In the genomic region with DNA sequence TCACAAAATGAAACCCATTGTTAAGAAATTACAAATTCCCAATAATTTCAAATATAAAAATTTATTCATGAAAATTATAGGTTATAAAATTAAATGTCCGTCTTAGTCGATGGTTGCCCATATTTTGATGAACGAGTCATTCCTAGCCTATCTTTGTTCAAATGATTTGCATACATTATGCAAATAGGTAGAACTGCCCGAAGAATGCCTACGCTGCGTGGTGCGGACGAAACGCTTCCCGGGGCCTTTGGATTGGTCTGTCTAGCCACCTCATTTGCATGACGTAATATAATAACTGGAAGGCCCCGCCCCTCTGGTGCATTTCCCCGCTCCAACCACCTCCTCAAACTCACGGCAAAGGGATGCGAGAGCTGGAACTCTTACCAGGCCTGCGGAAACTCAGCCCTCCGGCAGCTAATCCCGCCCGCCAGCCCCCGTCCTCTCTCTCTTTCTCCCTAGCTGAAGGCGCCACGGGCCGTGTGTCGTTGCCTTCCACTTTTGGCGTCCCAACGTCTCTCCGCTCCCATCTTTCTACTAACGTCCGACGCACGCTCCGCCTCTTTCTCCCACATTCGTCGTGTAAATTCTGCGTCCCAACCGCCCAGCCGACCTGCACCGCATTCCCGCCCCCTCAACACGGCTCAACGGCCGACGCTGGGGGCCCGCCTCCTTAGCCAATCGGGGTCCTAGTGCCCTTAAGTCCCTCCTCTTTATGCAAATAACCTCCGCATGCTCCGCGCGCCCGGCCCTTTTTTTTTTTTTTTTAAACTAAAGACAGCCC, we compare ENCODE assay signal across 8 cellular contexts. TPM values are rescaled to one million over a fixed set of nuclear protein-coding genes. Genes with fewer than 3 reads are reported as not detected.
A peak's percentile ranks its signal among the peaks of the same experiment; 100 is the strongest.
DNase-seq lines count a peak whose midpoint lies in the region; ATAC-seq and TF ChIP-seq lines count a peak whose summit lies in the region.

No MANE protein-coding gene starts in this region.

- H3K27ac Mint-ChIP-seq in activated naive CD4-positive, alpha-beta T cell treated with anti-CD3 and anti-CD28 coated beads, Interleukin-2, amount 50 U/mL, for 72 hours, result peak overlapping the region; percentile 95 to 96

- peaks cover 10 to 11% of the 10 kb centered on the region in 2 experiments for H3K4me1 ChIP-seq in SK-N-SH (ENCODE audit: control insufficient read depth in 1 of 2, insufficient read depth in 2 of 2, low read depth in 1 of 2, low read length in 1 of 2)
- peaks cover 24% of the 10 kb centered on the region for H3K4me1 ChIP-seq in suprapubic skin

- no peaks in the 10 kb centered on the region for H3K9me3 Mint-ChIP-seq in activated naive CD4-positive, alpha-beta T cell treated with anti-CD3 and anti-CD28 coated beads, Interleukin-2, amount 50 U/mL, for 72 hours

- H3K79me2 ChIP-seq in SK-N-SH (ENCODE audit: insufficient read depth), result peaks cover 44% of the 10 kb centered on the region

- POLR2A ChIA-PET in GM10248 (lab: Yijun Ruan, JAX), result interaction anchor here (0.6 to 2.1 kb wide), 4 partner anchors 14 to 45 kb away, joined by 3 to 6 read pairs (median 4); partner anchors contain the start of genes BAG6 and TNF
- POLR2A ChIA-PET in SK-N-SH (lab: Yijun Ruan, JAX), result interaction anchor here (0.8 to 4.0 kb wide), 4 partner anchors 9 to 79 kb away, joined by 3 to 18 read pairs (median 5); partner anchors contain the start of genes BAG6 and DDX39B

- TF ChIP-seq POLR2A in suprapubic skin (IDR thresholded peaks at IDR 0.05), result peak; percentile 79 to 92

- TF ChIP-seq CTCF in GM10248 (IDR thresholded peaks at IDR 0.05; ENCODE audit: control extremely low read depth, extremely low read depth, low read depth, missing control alignments) (no peak), SK-N-SH (IDR thresholded peaks at IDR 0.05) (no peak), suprapubic skin (IDR thresholded peaks at IDR 0.05) (no peak)

- H3K4me3 ChIP-seq in SK-N-SH (ENCODE audit: low read depth in 2 of 2, low read length in 1 of 2) (peak overlapping the region; percentile 68 to 75), suprapubic skin (peak overlapping the region; percentile 65)

- H3K9me2 ChIP-seq in SK-N-SH, result no peaks in the 10 kb centered on the region

- no peak for TF ChIP-seq RAD21 in SK-N-SH (IDR thresholded peaks at IDR 0.05; ENCODE audit: low read length)

- 1% methylated on average over 49 of the region's 50 CpGs for WGBS in SK-N-SH (ENCODE audit: low lambda C conversion rate)
- WGBS in suprapubic skin, result under 1% methylated on average over 50 of the region's 50 CpGs

- H3K9me3 ChIP-seq in SK-N-SH (no peaks in the 10 kb centered on the region), suprapubic skin (no peaks in the 10 kb centered on the region)

- H3K4me2 ChIP-seq in SK-N-SH, result peak overlapping the region; percentile 77

- peaks cover 33 to 42% of the 10 kb centered on the region in 2 donors for H3K36me3 Mint-ChIP-seq in activated naive CD4-positive, alpha-beta T cell treated with anti-CD3 and anti-CD28 coated beads, Interleukin-2, amount 50 U/mL, for 72 hours

- H3K27ac ChIP-seq in SK-N-SH (ENCODE audit: low read depth in 2 of 2, low read length in 1 of 2), result peak overlapping the region; percentile 99
- peak overlapping the region; percentile 96 for H3K27ac ChIP-seq in suprapubic skin

- H3K27me3 ChIP-seq in SK-N-SH (ENCODE audit: insufficient read depth), result no peaks in the 10 kb centered on the region
- no peaks in the 10 kb centered on the region for H3K27me3 ChIP-seq in suprapubic skin

- DNase-seq in GM10248 (ENCODE audit: extremely low spot score) (peak; percentile 86), NCI-H1092 (lab: John Stamatoyannopoulos, UW) (peak; percentile 93), SK-N-SH (peak; percentile 96), glomerular endothelial cell (ENCODE audit: extremely low read depth, low read depth, low spot score) (peak; percentile 93), nucleus accumbens (lab: John Stamatoyannopoulos, UW) (peak; percentile 83 to 99 (median 97)), suprapubic skin (ENCODE audit: low spot score in 2 of 2) (peak; percentile 99 to 100)
- peak; percentile 94 to 97 for DNase-seq in activated naive CD4-positive, alpha-beta T cell treated with anti-CD3 and anti-CD28 coated beads, Interleukin-2, amount 50 U/mL, for 72 hours (ENCODE audit: low spot score in 2 of 2)

- ATAC-seq in HG02610 (IDR thresholded peaks at IDR 0.05; ENCODE audit: unreplicated experiment), result peak; percentile 81
- peak; percentile 84 to 87 for ATAC-seq in activated naive CD4-positive, alpha-beta T cell treated with anti-CD3 and anti-CD28 coated beads, Interleukin-2, amount 50 U/mL, for 72 hours

- TF ChIP-seq EP300 in SK-N-SH (IDR thresholded peaks at IDR 0.05; ENCODE audit: borderline replicate concordance in 1 of 2, low read depth in 1 of 2, low read length in 1 of 2), result no peak; a peak in 1 of 4 replicates
- TF ChIP-seq EP300 in suprapubic skin (IDR thresholded peaks at IDR 0.05), result no peak

- H3K36me3 ChIP-seq in SK-N-SH (replicated peaks in 1 of 2; ENCODE audit: control insufficient read depth in 1 of 2, insufficient read depth in 2 of 2, low read length in 1 of 2) (peaks cover 25 to 35% of the 10 kb centered on the region in 2 experiments), suprapubic skin (peaks cover 17% of the 10 kb centered on the region)

- H3K9ac ChIP-seq in SK-N-SH, result peak overlapping the region; percentile 93

- H2AFZ ChIP-seq in SK-N-SH (ENCODE audit: low read depth), result peak overlapping the region; percentile 87

- peaks cover 28% of the 10 kb centered on the region for H4K20me1 ChIP-seq in SK-N-SH (ENCODE audit: insufficient read depth)

- CTCF ChIA-PET in GM10248 (lab: Yijun Ruan, JAX), result no interaction called here
- CTCF ChIA-PET in SK-N-SH (lab: Yijun Ruan, JAX), result interaction anchor here (1.0 kb wide), 2 partner anchors 22 to 73 kb away, joined by 3 to 4 read pairs; partner anchors contain the start of gene ATP6V1G2

- peaks cover 16% of the 10 kb centered on the region for H3F3A ChIP-seq in SK-N-SH (replicated peaks; ENCODE audit: insufficient read depth)

TF ChIP-seq in SK-N-SH, 30 proteins besides CTCF, POLR2A, EP300 and RAD21 (continues in another document):
- TF ChIP-seq RFX5 (IDR thresholded peaks at IDR 0.05; ENCODE audit: low read length) (peak; percentile 87), EZH2phosphoT487 (IDR thresholded peaks at IDR 0.05; ENCODE audit: borderline replicate concordance, low read depth) (no peak), JUND (IDR thresholded peaks at IDR 0.05) (no peak; the same call in 1 of the 2 replicates), CHD2 (IDR thresholded peaks at IDR 0.05; ENCODE audit: low read length, partially characterized antibody) (peak; percentile 26), ELF1 (IDR thresholded peaks at IDR 0.05) (peak; percentile 22), TEAD4 (IDR thresholded peaks at IDR 0.05; ENCODE audit: borderline replicate concordance, insufficient read depth) (0 out of 2 replicates have a peak, but pooled peaks have one; percentile 2), NRF1 (IDR thresholded peaks at IDR 0.05; ENCODE audit: low read depth, low read length) (peak; percentile 47; the same call in 1 of the 2 replicates), POLR2AphosphoS5 (IDR thresholded peaks at IDR 0.05; ENCODE audit: low read depth, low read length) (peak; percentile 79)
- TF ChIP-seq, protein P1, sequence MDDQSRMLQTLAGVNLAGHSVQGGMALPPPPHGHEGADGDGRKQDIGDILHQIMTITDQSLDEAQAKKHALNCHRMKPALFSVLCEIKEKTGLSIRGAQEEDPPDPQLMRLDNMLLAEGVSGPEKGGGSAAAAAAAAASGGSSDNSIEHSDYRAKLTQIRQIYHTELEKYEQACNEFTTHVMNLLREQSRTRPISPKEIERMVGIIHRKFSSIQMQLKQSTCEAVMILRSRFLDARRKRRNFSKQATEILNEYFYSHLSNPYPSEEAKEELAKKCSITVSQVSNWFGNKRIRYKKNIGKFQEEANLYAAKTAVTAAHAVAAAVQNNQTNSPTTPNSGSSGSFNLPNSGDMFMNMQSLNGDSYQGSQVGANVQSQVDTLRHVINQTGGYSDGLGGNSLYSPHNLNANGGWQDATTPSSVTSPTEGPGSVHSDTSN (IDR thresholded peaks at IDR 0.05), result peak; percentile 25; the same call in 1 of the 2 replicates

RNA-seq across cellular contexts. Expression of gene PRRC2A, which starts 0.5 kb away (rescaled TPM):
- 36.1 and 76.1 TPM in 2 replicates for polyA plus RNA-seq in SK-N-SH (2012; rRNA removed)
- polyA plus RNA-seq in SK-N-SH (2012; cell fraction: cytosol; rRNA removed), result 26.6 and 40.3 TPM in 2 replicates
- polyA plus RNA-seq in SK-N-SH (2012; cell fraction: nucleus; rRNA removed), result 206 and 214 TPM in 2 replicates
- total RNA-seq in activated naive CD4-positive, alpha-beta T cell treated with anti-CD3 and anti-CD28 coated beads, Interleukin-2, amount 50 U/mL, for 72 hours, result 100 to 1,000 TPM; 253 to 336 TPM
- total RNA-seq in glomerular endothelial cell, result 125 and 166 TPM in 2 replicates
- total RNA-seq in suprapubic skin, result 100 to 1,000 TPM; 100 to 163 (median 113) TPM

RNA-seq across cellular contexts. Expression of gene AIF1, which starts 5.0 kb away (rescaled TPM):
- polyA plus RNA-seq in SK-N-SH (2012; rRNA removed), result not detected in 2 replicates
- not detected in 2 replicates for polyA plus RNA-seq in SK-N-SH (2012; cell fraction: cytosol; rRNA removed)
- polyA plus RNA-seq in SK-N-SH (2012; cell fraction: nucleus; rRNA removed), result not detected in 2 replicates
- 100 to 1,000 TPM in 1 of 2 donors, 10 to 100 TPM in 1; 43.9 to 117 TPM for total RNA-seq in activated naive CD4-positive, alpha-beta T cell treated with anti-CD3 and anti-CD28 coated beads, Interleukin-2, amount 50 U/mL, for 72 hours
- total RNA-seq in glomerular endothelial cell (not detected in 2 replicates), suprapubic skin (10 to 100 TPM in 1 of 4 donors, 1 to 10 TPM in 3; 2.6 to 16.3 (median 5.8) TPM)

RNA-seq across cellular contexts. Expression of gene NCR3, which starts 27.2 kb away (rescaled TPM):
- polyA plus RNA-seq in SK-N-SH (2012; rRNA removed), result not detected in 2 replicates
- not detected in 2 replicates for polyA plus RNA-seq in SK-N-SH (2012; cell fraction: cytosol; rRNA removed)
- not detected in 2 replicates for polyA plus RNA-seq in SK-N-SH (2012; cell fraction: nucleus; rRNA removed)
- total RNA-seq in activated naive CD4-positive, alpha-beta T cell treated with anti-CD3 and anti-CD28 coated beads, Interleukin-2, amount 50 U/mL, for 72 hours, result 10 to 100 TPM; 12.7 to 17.2 TPM
- total RNA-seq in glomerular endothelial cell (not detected in 2 replicates), suprapubic skin (not detected)

RNA-seq across cellular contexts. Expression of gene BAG6, which starts 32.5 kb away (rescaled TPM):
- polyA plus RNA-seq in SK-N-SH (2012; rRNA removed), result 100 and 220 TPM in 2 replicates
- polyA plus RNA-seq in SK-N-SH (2012; cell fraction: cytosol; rRNA removed), result 94.0 and 118 TPM in 2 replicates
- polyA plus RNA-seq in SK-N-SH (2012; cell fraction: nucleus; rRNA removed), result 475 and 741 TPM in 2 replicates
- total RNA-seq in activated naive CD4-positive, alpha-beta T cell treated with anti-CD3 and anti-CD28 coated beads, Interleukin-2, amount 50 U/mL, for 72 hours, result 100 to 1,000 TPM; 286 to 303 TPM
- total RNA-seq in glomerular endothelial cell, result 259 and 375 TPM in 2 replicates
- 100 to 1,000 TPM; 239 to 360 (median 309) TPM for total RNA-seq in suprapubic skin

RNA-seq across cellular contexts. Expression of gene LST1, which starts 33.9 kb away (rescaled TPM):
- polyA plus RNA-seq in SK-N-SH (2012; rRNA removed), result not detected in 2 replicates
- polyA plus RNA-seq in SK-N-SH (2012; cell fraction: cytosol; rRNA removed), result not detected in 2 replicates
- polyA plus RNA-seq in SK-N-SH (2012; cell fraction: nucleus; rRNA removed), result 0.13 and 0.23 TPM in 2 replicates
- total RNA-seq in activated naive CD4-positive, alpha-beta T cell treated with anti-CD3 and anti-CD28 coated beads, Interleukin-2, amount 50 U/mL, for 72 hours, result 10 to 100 TPM; 18.2 to 21.6 TPM
- 0.87 and 0.99 TPM in 2 replicates for total RNA-seq in glomerular endothelial cell
- 10 to 100 TPM in 1 of 4 donors, 1 to 10 TPM in 3; 3.7 to 72.9 (median 6.7) TPM for total RNA-seq in suprapubic skin

Comparison
In these comparisons a context has a peak if more than half of its experiments do, and no peak if none do; other contexts are left out.
1. Peak in every context shown above with its lines: DNase-seq, ATAC-seq, H3K4me3 ChIP-seq and H3K27ac ChIP-seq.
2. RNA of gene NCR3, which starts 27.2 kb away (total RNA-seq): 12.7 to 17.2 TPM in activated naive CD4-positive, alpha-beta T cell treated with anti-CD3 and anti-CD28 coated beads, Interleukin-2, amount 50 U/mL, for 72 hours; not detected in glomerular endothelial cell and not detected in suprapubic skin; every median in the first group is over 4 times any median in the second.